ENCODE assay signal across 32 cellular contexts in the genomic region with DNA sequence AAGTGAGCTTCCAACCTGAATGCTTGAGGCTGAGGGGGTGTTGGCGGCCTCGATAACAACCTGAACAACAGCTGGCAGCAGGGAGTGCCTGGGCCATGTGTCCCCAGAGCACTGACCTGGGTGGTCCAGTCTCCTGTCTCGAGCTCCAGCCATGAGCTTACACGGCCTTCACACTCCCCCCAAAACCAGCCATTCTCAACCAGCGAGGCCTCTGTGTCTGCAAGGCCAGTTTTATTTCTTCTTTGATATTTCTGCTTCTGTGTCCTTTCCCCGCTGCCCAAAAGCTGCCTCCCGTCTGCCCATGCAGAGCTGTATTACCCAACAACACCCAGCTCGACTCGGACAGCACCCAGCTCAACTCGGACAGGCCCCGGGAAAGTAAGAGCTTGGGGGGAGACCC. TPM values are rescaled to one million over a fixed set of nuclear protein-coding genes. Genes with fewer than 3 reads are reported as not detected.
A peak's percentile ranks its signal among the peaks of the same experiment; 100 is the strongest.
DNase-seq lines count a peak whose midpoint lies in the region; ATAC-seq and TF ChIP-seq lines count a peak whose summit lies in the region.
"Had no signal": no experiment of that assay in that cellular context is flagged by ENCODE, and none has a peak within 500 bp of the region (broad histone marks: within the 10 kb centered on the region; RNA-seq: fewer than 3 reads in every experiment).

No MANE protein-coding gene starts in this region.

- no peak overlapping the region for H3K4ac ChIP-seq in neuronal stem cell (ENCODE audit: low read length)

- H2BK5ac ChIP-seq in neuronal stem cell (ENCODE audit: low read length), result peak overlapping the region; percentile 17

- peaks cover 16 to 43% of the 10 kb centered on the region in 2 donors for H3K36me3 ChIP-seq in neuronal stem cell (replicated peaks in 1 of 2; ENCODE audit: control insufficient read depth in 2 of 2, insufficient read depth in 2 of 2, low read length in 2 of 2)
- H3K36me3 ChIP-seq: prostate gland had no signal

- peaks cover 0 to 2% (median 0%) of the 10 kb centered on the region in 3 experiments for H3K27me3 ChIP-seq in neuronal stem cell (ENCODE audit: control insufficient read depth in 3 of 3, insufficient read depth in 3 of 3, low read depth in 1 of 3, low read length in 3 of 3)
- H3K27me3 ChIP-seq: hepatocyte, neutrophil, right lobe of liver, tibial artery had no signal

- H4K91ac ChIP-seq in neuronal stem cell (ENCODE audit: low read depth, low read length, poor library complexity), result no peak overlapping the region

- no peak overlapping the region for H3K18ac ChIP-seq in neuronal stem cell (ENCODE audit: low read length)

- H3K23ac ChIP-seq in neuronal stem cell (ENCODE audit: low read depth, low read length, poor library complexity), result no peak overlapping the region

- no peak overlapping the region for H3K14ac ChIP-seq in neuronal stem cell (ENCODE audit: low read length)

- no peak overlapping the region for H3K27ac ChIP-seq in neuronal stem cell (replicated peaks; ENCODE audit: low read length)
- H3K27ac ChIP-seq: hepatocyte, neutrophil, prostate gland, right lobe of liver, SK-N-MC, tibial artery had no signal

- H2AFZ ChIP-seq in neuronal stem cell (ENCODE audit: low read length), result no peak overlapping the region
- H2AFZ ChIP-seq: hepatocyte had no signal

- peak overlapping the region; percentile 6 for H3K4me3 Mint-ChIP-seq in endothelial cell (ENCODE audit: unreplicated experiment)
- H3K4me3 Mint-ChIP-seq: activated T-helper 17 cell treated with anti-CD3 and anti-CD28 coated beads, Interleukin-2, amount 50 U/mL, for 72 hours; CD4-positive, CD25-positive, alpha-beta regulatory T cell had no signal

- H2BK120ac ChIP-seq in neuronal stem cell (ENCODE audit: low read depth, low read length), result no peak overlapping the region

- peaks cover 0 to 14% of the 10 kb centered on the region in 2 donors for H3K4me1 ChIP-seq in neuronal stem cell (ENCODE audit: control insufficient read depth in 2 of 2, insufficient read depth in 1 of 2, low read depth in 1 of 2, low read length in 2 of 2)
- H3K4me1 ChIP-seq: prostate gland, right lobe of liver had no signal

- H3K4me1 Mint-ChIP-seq in endothelial cell (ENCODE audit: unreplicated experiment), result peaks cover 59% of the 10 kb centered on the region
- H3K4me1 Mint-ChIP-seq: activated T-helper 17 cell treated with anti-CD3 and anti-CD28 coated beads, Interleukin-2, amount 50 U/mL, for 72 hours; CD4-positive, CD25-positive, alpha-beta regulatory T cell had no signal

- peaks cover 53% of the 10 kb centered on the region for H3K36me3 Mint-ChIP-seq in endothelial cell (ENCODE audit: low read depth, unreplicated experiment)
- H3K36me3 Mint-ChIP-seq: activated naive CD4-positive, alpha-beta T cell treated with anti-CD3 and anti-CD28 coated beads, Interleukin-2, amount 50 U/mL, for 72 hours had no signal

- no peak overlapping the region for H3K9ac ChIP-seq in neuronal stem cell (ENCODE audit: low read depth, low read length, poor library complexity)

- ATAC-seq in GM21786 (IDR thresholded peaks at IDR 0.05; ENCODE audit: unreplicated experiment), result no peak
- ATAC-seq: activated naive CD4-positive, alpha-beta T cell treated with anti-CD3 and anti-CD28 coated beads, Interleukin-2, amount 50 U/mL, for 72 hours; activated T-helper 17 cell treated with anti-CD3 and anti-CD28 coated beads, Interleukin-2, amount 50 U/mL, for 72 hours had no signal

- no peak overlapping the region for H2BK12ac ChIP-seq in neuronal stem cell (ENCODE audit: low read length)

- no peak for TF ChIP-seq CTCF in endothelial cell (IDR thresholded peaks at IDR 0.05; ENCODE audit: unreplicated experiment)

- peak; percentile 5 for DNase-seq in activated CD8-positive, alpha-beta memory T cell treated with anti-CD3 and anti-CD28 coated beads for 24 hours
- no peak for DNase-seq in activated CD8-positive, alpha-beta memory T cell treated with anti-CD3 and anti-CD28 coated beads, Interleukin-2, amount 50 U/mL, for 4 hours
- DNase-seq in endothelial cell (ENCODE audit: low spot score), result no peak
- DNase-seq in neuronal stem cell (ENCODE audit: low spot score), result no peak
- no peak for DNase-seq in pons (ENCODE audit: low spot score)
- no peak for DNase-seq in NCI-H1417 (lab: John Stamatoyannopoulos, UW)
- DNase-seq in ACHN, result no peak
- DNase-seq: activated CD4-positive, alpha-beta T cell treated with anti-CD3 and anti-CD28 coated beads, Interleukin-2, amount 50 U/mL, for 4 hours; activated CD4-positive, CD25-positive, alpha-beta regulatory T cell; amygdala; Calu3; CD4-positive, CD25-positive, alpha-beta regulatory T cell; DMS79 treated with DMSO at 0.1 percent for 48 hours; GF-D8; mesendoderm; MV-4-11; NCI-H1694; NCI-H446 treated with DMSO at 0.1 percent for 48 hours; NCI-H82; right lobe of liver; RPMI8226; stimulated activated CD4-positive, alpha-beta T cell treated with anti-CD3 and anti-CD28 coated beads, Interleukin-12 subunit alpha, Interleukin-12 subunit beta, amount 100 ng/mL, for 4 hours; stimulated activated CD4-positive, alpha-beta T cell treated with anti-CD3 and anti-CD28 coated beads, Interleukin-2, amount 100 ng/mL, for 48 hours; T-helper 1 cell had no signal

- no CpG with 5 or more reads among the region's 11 CpGs for WGBS in neuronal stem cell (ENCODE audit: extremely low coverage in 2 of 2, insufficient read length in 2 of 2, insufficient replicate concordance in 1 of 2), 2 donors

- H3K9me3 Mint-ChIP-seq in endothelial cell (ENCODE audit: unreplicated experiment), result no peaks in the 10 kb centered on the region
- H3K9me3 Mint-ChIP-seq: activated naive CD4-positive, alpha-beta T cell treated with anti-CD3 and anti-CD28 coated beads, Interleukin-2, amount 50 U/mL, for 72 hours; activated T-helper 17 cell treated with anti-CD3 and anti-CD28 coated beads, Interleukin-2, amount 50 U/mL, for 72 hours; CD4-positive, CD25-positive, alpha-beta regulatory T cell had no signal

- H2AK5ac ChIP-seq in neuronal stem cell (ENCODE audit: low read depth, low read length), result no peak overlapping the region

- H4K8ac ChIP-seq in neuronal stem cell (ENCODE audit: low read depth, low read length), result no peak overlapping the region

- H3K79me1 ChIP-seq in neuronal stem cell (ENCODE audit: low read depth, low read length), result peaks cover 5% of the 10 kb centered on the region

- no peak overlapping the region for H3K4me2 ChIP-seq in neuronal stem cell (ENCODE audit: insufficient read depth, low read length, poor library complexity, severe bottlenecking)
- H3K4me2 ChIP-seq: hepatocyte had no signal

- H3K4me3 ChIP-seq in neuronal stem cell (ENCODE audit: low read length in 2 of 2), result no peak overlapping the region
- H3K4me3 ChIP-seq: hepatocyte, prostate gland, right lobe of liver, SK-N-MC, tibial artery had no signal

- peaks cover 10% of the 10 kb centered on the region for H3K27me3 Mint-ChIP-seq in endothelial cell (ENCODE audit: unreplicated experiment)
- H3K27me3 Mint-ChIP-seq: activated T-helper 17 cell treated with anti-CD3 and anti-CD28 coated beads, Interleukin-2, amount 50 U/mL, for 72 hours; CD4-positive, CD25-positive, alpha-beta regulatory T cell had no signal

- no peak overlapping the region for H2BK15ac ChIP-seq in neuronal stem cell (ENCODE audit: low read length)

- H3K9me3 ChIP-seq in neuronal stem cell (replicated peaks in 1 of 2; ENCODE audit: control insufficient read depth in 2 of 2, insufficient read depth in 1 of 2, low read depth in 1 of 2, low read length in 2 of 2), result peaks cover 0 to 4% of the 10 kb centered on the region in 2 donors
- H3K9me3 ChIP-seq: neutrophil, prostate gland, right lobe of liver, tibial artery had no signal

- peak overlapping the region; percentile 99 for H3K27ac Mint-ChIP-seq in endothelial cell (ENCODE audit: unreplicated experiment)
- H3K27ac Mint-ChIP-seq: activated T-helper 17 cell treated with anti-CD3 and anti-CD28 coated beads, Interleukin-2, amount 50 U/mL, for 72 hours had no signal

- in situ Hi-C loops in ACHN (cut with HindIII; ENCODE audit: low pct_ligation_motif_present, low pct_unique_long_range_greater_than_20kb, low sequenced_read_pairs), result no loop called here

RNA-seq across cellular contexts. Expression of a gene that starts 32.5 kb away (rescaled TPM):
- total RNA-seq in endothelial cell (ENCODE audit: unreplicated experiment), result 65.8 TPM
- polyA plus RNA-seq in neuronal stem cell (2013, experiment 1 of 2), result 74.2 TPM
- 75.8 TPM for polyA plus RNA-seq in neuronal stem cell (2013, experiment 2 of 2)
